1 cellular context compared by ENCODE assay signal in the genomic region with DNA sequence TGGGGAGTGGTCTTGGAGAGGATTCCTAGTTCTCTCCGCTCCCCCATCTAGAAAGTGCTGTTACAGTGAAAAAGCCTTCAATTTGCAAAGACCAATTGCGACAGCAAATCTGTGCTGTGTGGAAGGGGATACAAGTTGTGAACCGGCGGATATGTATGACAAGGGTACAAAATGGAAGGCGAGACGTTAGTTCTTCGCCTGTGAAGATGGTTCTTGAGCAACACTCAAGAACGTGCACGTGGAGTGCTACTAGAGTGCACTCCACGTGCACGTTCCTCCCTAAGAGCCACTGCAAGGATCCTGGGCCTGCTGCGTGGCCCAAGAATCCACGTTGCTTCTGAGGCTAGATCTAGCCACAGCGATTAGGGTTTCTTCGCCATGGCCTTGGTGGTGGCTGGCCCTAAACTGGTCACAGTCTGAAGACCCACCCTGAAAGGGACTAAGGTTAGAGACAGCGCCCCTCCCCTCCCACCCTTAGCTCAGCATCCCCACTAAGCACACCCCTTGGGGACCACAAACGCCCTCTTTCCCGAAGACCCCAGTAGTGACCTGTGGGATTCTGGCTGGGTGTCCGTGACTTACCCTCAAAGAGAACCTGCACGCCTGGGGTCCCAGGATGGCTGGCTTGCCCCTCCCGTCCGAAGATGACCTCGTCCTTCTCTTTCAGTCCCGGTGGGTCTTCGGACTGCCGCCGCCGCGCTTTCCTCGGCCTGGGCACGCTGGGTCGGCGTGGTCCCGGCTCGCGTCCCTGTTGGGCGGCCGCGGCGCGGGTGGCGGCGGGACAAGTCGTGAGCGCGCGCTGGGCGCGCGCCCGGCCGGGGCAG.
TF ChIP-seq lines count a peak whose summit lies in the region.

No MANE protein-coding gene starts in this region.

TF ChIP-seq in GM12878, 131 proteins besides CTCF, POLR2A, EP300 and RAD21:
- TF ChIP-seq, protein P1, sequence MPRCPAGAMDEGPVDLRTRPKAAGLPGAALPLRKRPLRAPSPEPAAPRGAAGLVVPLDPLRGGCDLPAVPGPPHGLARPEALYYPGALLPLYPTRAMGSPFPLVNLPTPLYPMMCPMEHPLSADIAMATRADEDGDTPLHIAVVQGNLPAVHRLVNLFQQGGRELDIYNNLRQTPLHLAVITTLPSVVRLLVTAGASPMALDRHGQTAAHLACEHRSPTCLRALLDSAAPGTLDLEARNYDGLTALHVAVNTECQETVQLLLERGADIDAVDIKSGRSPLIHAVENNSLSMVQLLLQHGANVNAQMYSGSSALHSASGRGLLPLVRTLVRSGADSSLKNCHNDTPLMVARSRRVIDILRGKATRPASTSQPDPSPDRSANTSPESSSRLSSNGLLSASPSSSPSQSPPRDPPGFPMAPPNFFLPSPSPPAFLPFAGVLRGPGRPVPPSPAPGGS (IDR thresholded peaks at IDR 0.05; ENCODE audit: borderline replicate concordance, insufficient read depth, low read depth, low read length, poor library complexity, severe bottlenecking): no peak
- TF ChIP-seq EGR1 (IDR thresholded peaks at IDR 0.05; ENCODE audit: borderline replicate concordance in 1 of 2, low read depth in 2 of 2, low read length in 2 of 2): peak in 1 of 2 experiments; percentile 53; a peak in 1 of 3 replicates
